In genomic region chr7:127653396-127653795, GRCh38 we compare ENCODE assay signal across 11 cellular contexts. TPM values are rescaled to one million over a fixed set of nuclear protein-coding genes. Genes with fewer than 3 reads are reported as not detected.
DNase-seq lines count a peak whose midpoint lies in the region; ATAC-seq and TF ChIP-seq lines count a peak whose summit lies in the region.
"Had no signal": no experiment of that assay in that cellular context is flagged by ENCODE, and none has a peak within 500 bp of the region (broad histone marks: within the 10 kb centered on the region; RNA-seq: fewer than 3 reads in every experiment).

No MANE protein-coding gene starts in this region.

- H3K9me3 ChIP-seq in SU-DHL-6 (ENCODE audit: insufficient read depth, low read length) = no peaks in the 10 kb centered on the region
- H3K9me3 ChIP-seq: gastrocnemius medialis had no signal

- no peaks in the 10 kb centered on the region; the same call in 1 of the 2 replicates for H3F3A ChIP-seq in SU-DHL-6 (ENCODE audit: insufficient read depth)

- H3K9me2 ChIP-seq in SU-DHL-6 (replicated peaks; ENCODE audit: insufficient read depth, low read length) = no peaks in the 10 kb centered on the region

- H3K27ac Mint-ChIP-seq in stimulated activated naive B cell treated with anti-CD40 and anti-IgM and Interleukin-4, amounts not matched to agents 10 μg/mL and 1 μg/mL and 100 μg/mL, for 72 hours = no peak overlapping the region

- intact Hi-C loops in left colon (cut with DNase I, micrococcal nuclease) = no loop called here

- no peaks in the 10 kb centered on the region for H3K36me3 ChIP-seq in SU-DHL-6 (ENCODE audit: low read length)
- H3K36me3 ChIP-seq: gastrocnemius medialis had no signal

- no peaks in the 10 kb centered on the region for H3K27me3 Mint-ChIP-seq in activated T-cell treated with anti-CD3 and anti-CD28 coated beads, Interleukin-2, amount 50 U/mL, for 4 hours (ENCODE audit: low read depth)
- no peaks in the 10 kb centered on the region for H3K27me3 Mint-ChIP-seq in stimulated activated naive B cell treated with anti-CD40 and anti-IgM and Interleukin-4, amounts not matched to agents 10 μg/mL and 1 μg/mL and 100 μg/mL, for 72 hours

- ATAC-seq in activated T-cell treated with anti-CD3 and anti-CD28 coated beads, Interleukin-2, amount 50 U/mL, for 4 hours = no peak
- no peak for ATAC-seq in stimulated activated naive B cell treated with anti-CD40 and anti-IgM and Interleukin-4, amounts not matched to agents 10 μg/mL and 1 μg/mL and 100 μg/mL, for 72 hours (replicated peaks)
- ATAC-seq in left colon = no peak
- ATAC-seq: gastrocnemius medialis had no signal

- no peak for DNase-seq in activated T-cell treated with anti-CD3 and anti-CD28 coated beads, Interleukin-2, amount 50 U/mL, for 4 hours
- DNase-seq in activated T-cell treated with anti-CD3 and anti-CD28 coated beads, Interleukin-2, amount 50 U/mL, for 48 hours = no peak
- no peak for DNase-seq in fibroblast of the aortic adventitia (ENCODE audit: low read depth)
- DNase-seq in stimulated activated naive B cell treated with anti-CD40 and anti-IgM and Interleukin-4, amounts not matched to agents 10 μg/mL and 1 μg/mL and 100 μg/mL, for 72 hours = no peak
- DNase-seq in left colon = no peak
- no peak for DNase-seq in ureter (ENCODE audit: low spot score)
- no peak for DNase-seq in DMS 273 (lab: John Stamatoyannopoulos, UW; ENCODE audit: unreplicated experiment)
- DNase-seq: gastrocnemius medialis, NCI-H446 had no signal

- H4K20me1 ChIP-seq in SU-DHL-6 (ENCODE audit: low read depth, low read length) = peaks cover 14% of the 10 kb centered on the region; the same call in 1 of the 2 replicates

- H3K27ac ChIP-seq in SU-DHL-6 (ENCODE audit: low read depth, low read length) = no peak overlapping the region

- H3K9ac ChIP-seq in SU-DHL-6 (ENCODE audit: low read length) = peak overlapping the region; percentile 86

- no peak for TF ChIP-seq CTCF in SU-DHL-6 (IDR thresholded peaks at IDR 0.05; ENCODE audit: insufficient read depth, low read length, poor library complexity, severe bottlenecking)
- TF ChIP-seq CTCF in fibroblast of the aortic adventitia (IDR thresholded peaks at IDR 0.05; ENCODE audit: insufficient read depth, low read length) = no peak

- H3K4me2 ChIP-seq in SU-DHL-6 (ENCODE audit: low read depth, low read length, poor library complexity, severe bottlenecking) = peak overlapping the region; percentile 81

- H3K4me3 Mint-ChIP-seq in activated T-cell treated with anti-CD3 and anti-CD28 coated beads, Interleukin-2, amount 50 U/mL, for 4 hours = peak overlapping the region; percentile 100
- H3K4me3 Mint-ChIP-seq in stimulated activated naive B cell treated with anti-CD40 and anti-IgM and Interleukin-4, amounts not matched to agents 10 μg/mL and 1 μg/mL and 100 μg/mL, for 72 hours = peak overlapping the region; percentile 95 to 99

- no peaks in the 10 kb centered on the region for H3K9me3 Mint-ChIP-seq in activated T-cell treated with anti-CD3 and anti-CD28 coated beads, Interleukin-2, amount 50 U/mL, for 4 hours
- H3K9me3 Mint-ChIP-seq in stimulated activated naive B cell treated with anti-CD40 and anti-IgM and Interleukin-4, amounts not matched to agents 10 μg/mL and 1 μg/mL and 100 μg/mL, for 72 hours = no peaks in the 10 kb centered on the region

- no peaks in the 10 kb centered on the region for H3K27me3 ChIP-seq in SU-DHL-6 (ENCODE audit: low read length)
- H3K27me3 ChIP-seq: gastrocnemius medialis had no signal

- peaks cover 59% of the 10 kb centered on the region for H3K4me1 Mint-ChIP-seq in activated T-cell treated with anti-CD3 and anti-CD28 coated beads, Interleukin-2, amount 50 U/mL, for 4 hours (ENCODE audit: low read depth)
- peaks cover 26 to 32% of the 10 kb centered on the region in 2 donors for H3K4me1 Mint-ChIP-seq in stimulated activated naive B cell treated with anti-CD40 and anti-IgM and Interleukin-4, amounts not matched to agents 10 μg/mL and 1 μg/mL and 100 μg/mL, for 72 hours

- H3K4me3 ChIP-seq in SU-DHL-6 (ENCODE audit: insufficient read depth, low read length, poor library complexity, severe bottlenecking) (peak overlapping the region; percentile 86), fibroblast of the aortic adventitia (ENCODE audit: low read depth, low read length) (peak overlapping the region; percentile 99)

- peaks cover 23% of the 10 kb centered on the region for H3K36me3 Mint-ChIP-seq in activated T-cell treated with anti-CD3 and anti-CD28 coated beads, Interleukin-2, amount 50 U/mL, for 4 hours (ENCODE audit: insufficient read depth)
- peaks cover 22 to 44% of the 10 kb centered on the region in 2 donors for H3K36me3 Mint-ChIP-seq in stimulated activated naive B cell treated with anti-CD40 and anti-IgM and Interleukin-4, amounts not matched to agents 10 μg/mL and 1 μg/mL and 100 μg/mL, for 72 hours

- H3K79me2 ChIP-seq in SU-DHL-6 (ENCODE audit: insufficient read depth, low read length) = peaks cover 64% of the 10 kb centered on the region

- H2AFZ ChIP-seq in SU-DHL-6 (ENCODE audit: low read depth, low read length, severe bottlenecking) = no peak overlapping the region

RNA-seq across cellular contexts. Expression of gene SND1, which starts 1.4 kb away (rescaled TPM):
- 100 to 1,000 TPM; 260 to 267 (median 267) TPM for total RNA-seq in activated T-cell treated with anti-CD3 and anti-CD28 coated beads, Interleukin-2, amount 50 U/mL, for 4 hours
- total RNA-seq in fibroblast of the aortic adventitia (ENCODE audit: low replicate concordance) = 156 and 202 TPM in 2 replicates
- 100 to 1,000 TPM; 108 to 123 TPM for total RNA-seq in left colon
- 208 TPM for total RNA-seq in ureter

RNA-seq across cellular contexts. Expression of gene PAX4, which starts 35.5 kb away (rescaled TPM):
- not detected for total RNA-seq in activated T-cell treated with anti-CD3 and anti-CD28 coated beads, Interleukin-2, amount 50 U/mL, for 4 hours
- total RNA-seq in fibroblast of the aortic adventitia (ENCODE audit: low replicate concordance) = not detected in 2 replicates
- 1 to 10 TPM in 1 of 2 donors, under 1 TPM in 1; 0.98 to 1.6 TPM for total RNA-seq in left colon
- total RNA-seq in ureter = not detected
- total RNA-seq: activated CD8-positive, alpha-beta memory T cell treated with anti-CD3 and anti-CD28 coated beads for 36 hours; gastrocnemius medialis had no signal

RNA-seq across cellular contexts. Expression of gene FSCN3, which starts 59.9 kb away (rescaled TPM):
- 1 to 10 TPM; 1.2 to 2.2 (median 1.7) TPM for total RNA-seq in activated T-cell treated with anti-CD3 and anti-CD28 coated beads, Interleukin-2, amount 50 U/mL, for 4 hours
- total RNA-seq in fibroblast of the aortic adventitia (ENCODE audit: low replicate concordance) (3.6 and 3.9 TPM in 2 replicates), left colon (1 to 10 TPM in 1 of 2 donors, under 1 TPM in 1; 0.64 to 1.3 TPM), ureter (0.47 TPM)
